ENCODE assay signal across 24 cellular contexts in the genomic region with DNA sequence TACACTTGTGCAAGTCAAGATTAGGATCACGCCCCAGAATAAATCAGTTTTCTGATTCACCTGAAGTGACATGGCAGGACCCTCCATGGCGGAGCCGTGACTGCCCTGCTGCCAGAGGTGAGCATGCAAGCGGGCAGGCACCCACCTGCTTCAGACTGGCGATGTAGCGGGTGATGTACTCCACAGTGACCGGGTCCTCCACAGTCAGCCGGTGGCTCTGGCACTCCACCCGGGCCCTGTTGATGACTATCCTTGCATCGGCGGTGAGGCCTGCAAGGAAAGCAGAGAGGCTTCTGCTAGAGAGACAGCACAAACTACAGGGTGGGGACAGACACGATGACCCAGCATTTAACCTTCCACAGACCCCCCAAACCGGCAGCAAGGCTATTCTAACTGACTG. TPM values are rescaled to one million over a fixed set of nuclear protein-coding genes. Genes with fewer than 3 reads are reported as not detected.
DNase-seq lines count a peak whose midpoint lies in the region; ATAC-seq, FAIRE-seq and TF ChIP-seq lines count a peak whose summit lies in the region.
"Had no signal": no experiment of that assay in that cellular context is flagged by ENCODE, and none has a peak within 500 bp of the region (broad histone marks: within the 10 kb centered on the region; RNA-seq: fewer than 3 reads in every experiment).

No MANE protein-coding gene starts in this region.

- TF ChIP-seq RAD21 in H1 (IDR thresholded peaks at IDR 0.05 in 1 of 2, conservative IDR thresholded peaks at IDR 0.05 in 1 of 2; ENCODE audit: low read depth in 2 of 2, low read length in 2 of 2) = no peak

- no peaks in the 10 kb centered on the region for H3K27me3 Mint-ChIP-seq in stimulated activated naive CD8-positive, alpha-beta T cell treated with anti-CD3 and anti-CD28 coated beads, Interleukin-15, Interleukin-2, amounts not matched to agents 100 ng/mL and 50 ng/mL, for 24 hours
- H3K27me3 Mint-ChIP-seq in stimulated activated naive CD8-positive, alpha-beta T cell treated with anti-CD3 and anti-CD28 coated beads, Interleukin-15, amount 100 ng/mL, for 72 hours = no peaks in the 10 kb centered on the region
- H3K27me3 Mint-ChIP-seq in WTC11 (ENCODE audit: low read depth) = no peaks in the 10 kb centered on the region
- H3K27me3 Mint-ChIP-seq: stimulated activated memory B cell treated with anti-CD40 and anti-IgM and Interleukin-4, amounts not matched to agents 10 μg/mL and 1 μg/mL and 100 μg/mL, for 72 hours had no signal

- H3K4me2 ChIP-seq in H1 (ENCODE audit: insufficient read depth in 1 of 2, low read depth in 2 of 2, low read length in 2 of 2) = no peak overlapping the region

- H4K5ac ChIP-seq in H1 (ENCODE audit: insufficient read length, low read depth, low read length) = no peak overlapping the region

- no peak for DNase-seq in stimulated activated naive CD8-positive, alpha-beta T cell treated with anti-CD3 and anti-CD28 coated beads, Interleukin-15, amount 100 ng/mL, for 72 hours
- DNase-seq in WTC11 (ENCODE audit: low spot score) (no peak), H1 (ENCODE audit: low read depth in 1 of 2, low spot score in 2 of 2) (no peak), cerebellar nuclear complex (lab: John Stamatoyannopoulos, UW) (no peak), Kasumi-1 (lab: John Stamatoyannopoulos, UW) (no peak)
- DNase-seq in stimulated activated CD4-positive, alpha-beta T cell treated with anti-CD3 and anti-CD28 coated beads, Interleukin-4, amount 100 ng/mL, for 1 hour = no peak
- DNase-seq: activated CD4-positive, alpha-beta T cell treated with anti-CD3 and anti-CD28 coated beads for 48 hours; activated naive CD4-positive, alpha-beta T cell treated with Interleukin-2 at 50 U/mL for 16 hours; DMS153; KG1; lower lobe of right lung; mucosa of descending colon; NCI-H1694 treated with DMSO at 0.1 percent for 48 hours; NCI-H748 treated with DMSO at 0.1 percent for 48 hours; SHP77 treated with DMSO at 0.1 percent for 48 hours; stimulated activated CD4-positive, alpha-beta T cell treated with anti-CD3 and anti-CD28 coated beads, Interleukin-2, amount 100 ng/mL, for 24 hours had no signal

- no peak overlapping the region for H3K27ac ChIP-seq in H1 (ENCODE audit: low read depth, low read length)
- H3K27ac ChIP-seq: lower lobe of right lung, prostate gland, thoracic aorta had no signal

- no peak for TF ChIP-seq CTCF in WTC11 (IDR thresholded peaks at IDR 0.05)
- TF ChIP-seq CTCF in H1 (IDR thresholded peaks at IDR 0.05; ENCODE audit: control extremely low read depth in 1 of 3, insufficient read depth in 1 of 3, low read depth in 1 of 3, low read length in 3 of 3) = no peak

- no peak overlapping the region for H3K9ac ChIP-seq in H1 (replicated peaks in 1 of 4; ENCODE audit: extremely low read depth in 1 of 4, low read depth in 3 of 4, low read length in 3 of 4)

- no peak overlapping the region for H2AK5ac ChIP-seq in H1 (ENCODE audit: low read depth, low read length)

- WGBS in H1 (ENCODE audit: extremely low coverage in 1 of 2, insufficient coverage in 1 of 2, insufficient read length in 1 of 2, insufficient replicate concordance in 2 of 2, low coverage in 1 of 2, low lambda C conversion rate in 2 of 2, missing lambda C conversion rate in 1 of 2), 2 experiments = 94% methylated on average over 13 of the region's 13 CpGs; no CpG with 5 or more reads in 1 of the 2 experiments

- H2BK120ac ChIP-seq in H1 (replicated peaks; ENCODE audit: low read depth, low read length) = no peak overlapping the region

- no peak overlapping the region for H2BK15ac ChIP-seq in H1 (ENCODE audit: low read length)

- H3K9me3 Mint-ChIP-seq in stimulated activated naive CD8-positive, alpha-beta T cell treated with anti-CD3 and anti-CD28 coated beads, Interleukin-15, Interleukin-2, amounts not matched to agents 100 ng/mL and 50 ng/mL, for 24 hours = no peaks in the 10 kb centered on the region
- no peaks in the 10 kb centered on the region for H3K9me3 Mint-ChIP-seq in stimulated activated naive CD8-positive, alpha-beta T cell treated with anti-CD3 and anti-CD28 coated beads, Interleukin-15, amount 100 ng/mL, for 72 hours
- H3K9me3 Mint-ChIP-seq in WTC11 = no peaks in the 10 kb centered on the region
- H3K9me3 Mint-ChIP-seq: stimulated activated memory B cell treated with anti-CD40 and anti-IgM and Interleukin-4, amounts not matched to agents 10 μg/mL and 1 μg/mL and 100 μg/mL, for 72 hours had no signal

- H3K79me1 ChIP-seq in H1 (ENCODE audit: low read depth, low read length) = peaks cover 4% of the 10 kb centered on the region

- no peak overlapping the region for H3K23ac ChIP-seq in H1 (ENCODE audit: insufficient read length)

- no peak for TF ChIP-seq EP300 in H1 (IDR thresholded peaks at IDR 0.05; ENCODE audit: borderline replicate concordance in 1 of 2, low read depth in 2 of 2, low read length in 2 of 2)

- H3K14ac ChIP-seq in H1 (ENCODE audit: insufficient read length) = no peak overlapping the region

- H3K4me3 ChIP-seq in H1 (ENCODE audit: extremely low read depth in 1 of 4, insufficient read depth in 2 of 4, low read depth in 3 of 4, low read length in 4 of 4) = no peak overlapping the region
- H3K4me3 ChIP-seq: lower lobe of right lung, mucosa of descending colon, prostate gland, skin epidermis, thoracic aorta had no signal

- no peak for ATAC-seq in stimulated activated naive CD8-positive, alpha-beta T cell treated with anti-CD3 and anti-CD28 coated beads, Interleukin-15, amount 100 ng/mL, for 72 hours
- no peak for ATAC-seq in WTC11
- ATAC-seq: lower lobe of right lung; mucosa of descending colon; stimulated activated memory B cell treated with anti-CD40 and anti-IgM and Interleukin-4, amounts not matched to agents 10 μg/mL and 1 μg/mL and 100 μg/mL, for 72 hours had no signal

- H3K56ac ChIP-seq in H1 (replicated peaks; ENCODE audit: insufficient read length, low read depth, low read length) = no peak overlapping the region

- H3K4ac ChIP-seq in H1 (replicated peaks; ENCODE audit: insufficient read length, low read depth, low read length) = no peak overlapping the region

- peaks cover 0 to 8% (median 3%) of the 10 kb centered on the region in 4 experiments; a peak in 4 of 7 replicates for H3K4me1 ChIP-seq in H1 (replicated peaks in 1 of 4; ENCODE audit: control insufficient read depth in 3 of 4, insufficient read depth in 4 of 4, low read length in 3 of 4)

- H3K18ac ChIP-seq in H1 (ENCODE audit: extremely low read depth, low read length) = no peak overlapping the region

- H4K91ac ChIP-seq in H1 (replicated peaks; ENCODE audit: insufficient read length, low read length) = no peak overlapping the region

- H4K20me1 ChIP-seq in H1 (replicated peaks in 1 of 2; ENCODE audit: control insufficient read depth in 1 of 2, insufficient read depth in 2 of 2, low read length in 2 of 2) = peaks cover 23 to 51% of the 10 kb centered on the region in 2 experiments

- peaks cover 3% of the 10 kb centered on the region; the same call in 1 of the 2 replicates for H3K23me2 ChIP-seq in H1 (ENCODE audit: low read depth, low read length)

- no peak overlapping the region for H3K4me3 Mint-ChIP-seq in stimulated activated naive CD8-positive, alpha-beta T cell treated with anti-CD3 and anti-CD28 coated beads, Interleukin-15, Interleukin-2, amounts not matched to agents 100 ng/mL and 50 ng/mL, for 24 hours
- no peak overlapping the region for H3K4me3 Mint-ChIP-seq in stimulated activated naive CD8-positive, alpha-beta T cell treated with anti-CD3 and anti-CD28 coated beads, Interleukin-15, amount 100 ng/mL, for 72 hours
- H3K4me3 Mint-ChIP-seq in WTC11 = no peak overlapping the region
- H3K4me3 Mint-ChIP-seq: stimulated activated memory B cell treated with anti-CD40 and anti-IgM and Interleukin-4, amounts not matched to agents 10 μg/mL and 1 μg/mL and 100 μg/mL, for 72 hours had no signal

- no peak overlapping the region for H2BK20ac ChIP-seq in H1 (ENCODE audit: low read length)

- peak overlapping the region; percentile 21 for H3K27ac Mint-ChIP-seq in stimulated activated naive CD8-positive, alpha-beta T cell treated with anti-CD3 and anti-CD28 coated beads, Interleukin-15, Interleukin-2, amounts not matched to agents 100 ng/mL and 50 ng/mL, for 24 hours
- H3K27ac Mint-ChIP-seq in stimulated activated naive CD8-positive, alpha-beta T cell treated with anti-CD3 and anti-CD28 coated beads, Interleukin-15, amount 100 ng/mL, for 72 hours = peak overlapping the region in 1 of 2 donors; percentile 34
- peak overlapping the region; percentile 23; the same call in 1 of the 2 replicates for H3K27ac Mint-ChIP-seq in WTC11

- H2AFZ ChIP-seq in H1 (ENCODE audit: low read length) = no peak overlapping the region

- H3K27me3 ChIP-seq in H1 (replicated peaks in 1 of 4; ENCODE audit: control insufficient read depth in 3 of 4, extremely low read depth in 1 of 4, insufficient read depth in 3 of 4, low read length in 3 of 4) = no peaks in the 10 kb centered on the region

- no peaks in the 10 kb centered on the region for H3K9me3 ChIP-seq in H1 (ENCODE audit: insufficient read depth in 2 of 2, low read depth in 1 of 2, low read length in 1 of 2)
- H3K9me3 ChIP-seq: lower lobe of right lung, mucosa of descending colon, prostate gland, thoracic aorta had no signal

- CTCF ChIA-PET in WTC11 (lab: Charles Lee) (interaction anchor here (1.1 to 3.8 kb wide), 2 partner anchors 17 to 129 kb away, joined by 3 to 27 read pairs; no protein-coding TSS in a partner anchor), H1 (lab: Charles Lee; ENCODE audit: partially characterized antibody) (interaction anchor here (1.1 to 5.3 kb wide), 5 partner anchors 14 to 129 kb away, joined by 3 to 57 read pairs (median 4); no protein-coding TSS in a partner anchor)

- H4K8ac ChIP-seq in H1 (ENCODE audit: extremely low read depth, insufficient read depth, low read length) = 0 out of 2 replicates have a peak overlapping the region, but pooled peaks have one; percentile 5

- H3K4me1 Mint-ChIP-seq in stimulated activated naive CD8-positive, alpha-beta T cell treated with anti-CD3 and anti-CD28 coated beads, Interleukin-15, Interleukin-2, amounts not matched to agents 100 ng/mL and 50 ng/mL, for 24 hours (ENCODE audit: low read depth) = peaks cover 35% of the 10 kb centered on the region
- H3K4me1 Mint-ChIP-seq in stimulated activated naive CD8-positive, alpha-beta T cell treated with anti-CD3 and anti-CD28 coated beads, Interleukin-15, amount 100 ng/mL, for 72 hours = peaks cover 40% of the 10 kb centered on the region
- H3K4me1 Mint-ChIP-seq in WTC11 = peaks cover 15% of the 10 kb centered on the region

- no peak for FAIRE-seq in H1 (lab: Jason Lieb, UNC)
- FAIRE-seq: colon, G401.6, GM18507 had no signal

- POLR2A ChIA-PET in WTC11 (lab: Charles Lee) (no interaction called here), H1 (lab: Charles Lee; ENCODE audit: partially characterized antibody) (interaction anchor here (0.8 to 5.6 kb wide), 3 partner anchors 10 to 122 kb away, joined by 3 to 62 read pairs (median 5); no protein-coding TSS in a partner anchor)

- peaks cover 21 to 47% of the 10 kb centered on the region in 2 experiments for H3K79me2 ChIP-seq in H1 (ENCODE audit: control insufficient read depth in 1 of 2, insufficient read depth in 2 of 2, low read length in 2 of 2)

- H3K36me3 ChIP-seq in H1 (ENCODE audit: control insufficient read depth in 2 of 4, insufficient read depth in 4 of 4, low read length in 3 of 4) = peaks cover 40 to 58% (median 52%) of the 10 kb centered on the region in 4 experiments

- H3K36me3 Mint-ChIP-seq in stimulated activated naive CD8-positive, alpha-beta T cell treated with anti-CD3 and anti-CD28 coated beads, Interleukin-15, Interleukin-2, amounts not matched to agents 100 ng/mL and 50 ng/mL, for 24 hours (ENCODE audit: low read depth) = peaks cover 65% of the 10 kb centered on the region
- peaks cover 58% of the 10 kb centered on the region for H3K36me3 Mint-ChIP-seq in WTC11

- H2BK12ac ChIP-seq in H1 (ENCODE audit: low read depth, low read length) = no peak overlapping the region

- TF ChIP-seq POLR2A in H1 (IDR thresholded peaks at IDR 0.05; ENCODE audit: control extremely low read depth in 1 of 2, low read depth in 2 of 2, low read length in 2 of 2) = no peak

- no peak overlapping the region for H2BK5ac ChIP-seq in H1 (ENCODE audit: low read depth, low read length)

RNA-seq across cellular contexts. Expression of gene PSMA7, which starts 3.6 kb away (rescaled TPM):
- total RNA-seq in WTC11 (2021) = 315 to 364 TPM (median 321 TPM) in 3 replicates
- 339 and 361 TPM in 2 replicates for total RNA-seq in H1 (2021; fragmentation: NEBNext Ultra II Directional; extraction: Animal tissue kit (Norgen Biotek cat#: 25700))
- 607 and 648 TPM in 2 replicates for polyA plus RNA-seq in H1 (2011; rRNA removed)
- 619 TPM for polyA plus RNA-seq in H1 (2011; cell fraction: cytosol; rRNA removed)
- polyA plus RNA-seq in H1 (2011; cell fraction: nucleus; rRNA removed) = 429 TPM
- polyA plus RNA-seq in H1 (2012, experiment 1 of 2) = 276 to 407 TPM (median 389 TPM) in 4 replicates
- 325 TPM for polyA plus RNA-seq in H1 (2012, experiment 2 of 2)
- 550 TPM for polyA plus RNA-seq in H1 (2013, experiment 1 of 2)
- polyA plus RNA-seq in H1 (2013, experiment 2 of 2) = 519 TPM
- polyA minus RNA-seq in H1 (2011; rRNA and poly(A)+ RNA removed) = 194 and 202 TPM in 2 replicates
- 110 TPM for polyA minus RNA-seq in H1 (2011; cell fraction: cytosol; rRNA and poly(A)+ RNA removed)
- polyA minus RNA-seq in H1 (2011; cell fraction: nucleus; rRNA and poly(A)+ RNA removed) = 72.4 TPM

RNA-seq across cellular contexts. Expression of gene SS18L1, which starts 3.9 kb away (rescaled TPM):
- 29.4 to 34.1 TPM (median 29.8 TPM) in 3 replicates for total RNA-seq in WTC11 (2021)
- 22.4 and 28.4 TPM in 2 replicates for total RNA-seq in H1 (2021; fragmentation: NEBNext Ultra II Directional; extraction: Animal tissue kit (Norgen Biotek cat#: 25700))
- polyA plus RNA-seq in H1 (2011; rRNA removed) = 29.7 and 36.6 TPM in 2 replicates
- 30.1 TPM for polyA plus RNA-seq in H1 (2011; cell fraction: cytosol; rRNA removed)
- 83.9 TPM for polyA plus RNA-seq in H1 (2011; cell fraction: nucleus; rRNA removed)
- 18.9 to 24.1 TPM (median 19.8 TPM) in 4 replicates for polyA plus RNA-seq in H1 (2012, experiment 1 of 2)
- polyA plus RNA-seq in H1 (2012, experiment 2 of 2) = 3.0 TPM
- polyA plus RNA-seq in H1 (2013, experiment 1 of 2) = 12.9 TPM
- polyA plus RNA-seq in H1 (2013, experiment 2 of 2) = 12.2 TPM
- 16.5 and 24.4 TPM in 2 replicates for polyA minus RNA-seq in H1 (2011; rRNA and poly(A)+ RNA removed)
- 33.8 TPM for polyA minus RNA-seq in H1 (2011; cell fraction: cytosol; rRNA and poly(A)+ RNA removed)
- polyA minus RNA-seq in H1 (2011; cell fraction: nucleus; rRNA and poly(A)+ RNA removed) = 29.1 TPM

RNA-seq across cellular contexts. Expression of gene LSM14B, which starts 17.4 kb away (rescaled TPM):
- total RNA-seq in WTC11 (2021) = 67.4 to 73.5 TPM (median 69.7 TPM) in 3 replicates
- 65.6 and 70.0 TPM in 2 replicates for total RNA-seq in H1 (2021; fragmentation: NEBNext Ultra II Directional; extraction: Animal tissue kit (Norgen Biotek cat#: 25700))
- polyA plus RNA-seq in H1 (2011; rRNA removed) = 58.3 and 93.9 TPM in 2 replicates
- polyA plus RNA-seq in H1 (2011; cell fraction: cytosol; rRNA removed) = 55.5 TPM
- polyA plus RNA-seq in H1 (2011; cell fraction: nucleus; rRNA removed) = 80.3 TPM
- 62.5 to 71.2 TPM (median 67.6 TPM) in 4 replicates for polyA plus RNA-seq in H1 (2012, experiment 1 of 2)
- 24.0 TPM for polyA plus RNA-seq in H1 (2012, experiment 2 of 2)
- 46.2 TPM for polyA plus RNA-seq in H1 (2013, experiment 1 of 2)
- polyA plus RNA-seq in H1 (2013, experiment 2 of 2) = 45.5 TPM
- 51.4 and 62.8 TPM in 2 replicates for polyA minus RNA-seq in H1 (2011; rRNA and poly(A)+ RNA removed)
- 40.5 TPM for polyA minus RNA-seq in H1 (2011; cell fraction: cytosol; rRNA and poly(A)+ RNA removed)
- 38.9 TPM for polyA minus RNA-seq in H1 (2011; cell fraction: nucleus; rRNA and poly(A)+ RNA removed)

RNA-seq across cellular contexts. Expression of gene MTG2, which starts 43.2 kb away (rescaled TPM):
- 26.6 to 33.0 TPM (median 27.9 TPM) in 3 replicates for total RNA-seq in WTC11 (2021)
- 22.8 and 24.1 TPM in 2 replicates for total RNA-seq in H1 (2021; fragmentation: NEBNext Ultra II Directional; extraction: Animal tissue kit (Norgen Biotek cat#: 25700))
- 14.4 and 24.7 TPM in 2 replicates for polyA plus RNA-seq in H1 (2011; rRNA removed)
- 18.4 TPM for polyA plus RNA-seq in H1 (2011; cell fraction: cytosol; rRNA removed)
- 19.7 TPM for polyA plus RNA-seq in H1 (2011; cell fraction: nucleus; rRNA removed)
- 17.7 to 22.3 TPM (median 18.6 TPM) in 4 replicates for polyA plus RNA-seq in H1 (2012, experiment 1 of 2)
- 18.3 TPM for polyA plus RNA-seq in H1 (2012, experiment 2 of 2)
- 23.6 TPM for polyA plus RNA-seq in H1 (2013, experiment 1 of 2)
- polyA plus RNA-seq in H1 (2013, experiment 2 of 2) = 23.9 TPM
- polyA minus RNA-seq in H1 (2011; rRNA and poly(A)+ RNA removed) = 7.7 and 10.8 TPM in 2 replicates
- 8.8 TPM for polyA minus RNA-seq in H1 (2011; cell fraction: cytosol; rRNA and poly(A)+ RNA removed)
- 12.1 TPM for polyA minus RNA-seq in H1 (2011; cell fraction: nucleus; rRNA and poly(A)+ RNA removed)
